ENCODE assay signal across 1 cellular context in genomic region chr11:46700251-46701077, GRCh38.
TF ChIP-seq lines count a peak whose summit lies in the region.

TSS of gene ARHGAP1 (minus strand) at chr11:46700619. CDS start at chr11:46696107, 4,512 bp downstream.
TSS of gene ZNF408 (plus strand) at chr11:46701031. CDS start at chr11:46701048, 17 bp downstream.

TF ChIP-seq in WTC11, 78 proteins besides CTCF, POLR2A, EP300 and RAD21 (continued from another document and continues in another):
- no peak for TF ChIP-seq ZSCAN18 (CRISPR knock-in tag; IDR thresholded peaks at IDR 0.05)
- no peak for TF ChIP-seq ZBTB43 (CRISPR knock-in tag; IDR thresholded peaks at IDR 0.05)
- no peak for TF ChIP-seq IRF2 (CRISPR knock-in tag; IDR thresholded peaks at IDR 0.05; ENCODE audit: borderline replicate concordance, low read depth)
- TF ChIP-seq CREB1 (CRISPR knock-in tag; IDR thresholded peaks at IDR 0.05) = no peak
- no peak for TF ChIP-seq MXD4 (CRISPR knock-in tag; IDR thresholded peaks at IDR 0.05; ENCODE audit: borderline replicate concordance)
- no peak for TF ChIP-seq CDX4 (CRISPR knock-in tag; IDR thresholded peaks at IDR 0.05; ENCODE audit: borderline replicate concordance)
- no peak for TF ChIP-seq AFF4 (CRISPR knock-in tag; IDR thresholded peaks at IDR 0.05; ENCODE audit: borderline replicate concordance)
- TF ChIP-seq E2F4 (CRISPR knock-in tag; IDR thresholded peaks at IDR 0.05; ENCODE audit: borderline replicate concordance, low read depth) = no peak
- no peak for TF ChIP-seq E2F5 (CRISPR knock-in tag; IDR thresholded peaks at IDR 0.05)
- no peak for TF ChIP-seq SOX15 (CRISPR knock-in tag; IDR thresholded peaks at IDR 0.05)
- TF ChIP-seq STAT6 (CRISPR knock-in tag; conservative IDR thresholded peaks at IDR 0.05; ENCODE audit: low read depth) = no peak
- 0 out of 2 replicates have a peak, but pooled peaks have one; percentile 45 for TF ChIP-seq KAT7 (CRISPR knock-in tag; IDR thresholded peaks at IDR 0.05; ENCODE audit: borderline replicate concordance)
- TF ChIP-seq FOXK1 (CRISPR knock-in tag; IDR thresholded peaks at IDR 0.05) = no peak; the same call in none of the 2 replicates
- TF ChIP-seq USF1 (CRISPR knock-in tag; IDR thresholded peaks at IDR 0.05) = 0 out of 2 replicates have a peak, but pooled peaks have one; percentile 31
- TF ChIP-seq HMGXB4 (CRISPR knock-in tag; IDR thresholded peaks at IDR 0.05) = peak; percentile 38; the same call in 1 of the 2 replicates
- TF ChIP-seq SMAD4 (CRISPR knock-in tag; IDR thresholded peaks at IDR 0.05) = no peak
- TF ChIP-seq ARID4B (CRISPR knock-in tag; IDR thresholded peaks at IDR 0.05; ENCODE audit: borderline replicate concordance) = peak; percentile 47; the same call in 1 of the 2 replicates
- no peak for TF ChIP-seq ZNF138 (CRISPR knock-in tag; conservative IDR thresholded peaks at IDR 0.05)
- no peak for TF ChIP-seq TEAD1 (CRISPR knock-in tag; IDR thresholded peaks at IDR 0.05)
- no peak for TF ChIP-seq ZMAT4 (CRISPR knock-in tag; IDR thresholded peaks at IDR 0.05)
- no peak for TF ChIP-seq ZNF396 (CRISPR knock-in tag; IDR thresholded peaks at IDR 0.05; ENCODE audit: borderline replicate concordance)
- TF ChIP-seq SMAD3 (CRISPR knock-in tag; IDR thresholded peaks at IDR 0.05; ENCODE audit: borderline replicate concordance) = no peak
- no peak for TF ChIP-seq GTF2I (CRISPR knock-in tag; conservative IDR thresholded peaks at IDR 0.05)
- TF ChIP-seq ATF2 (CRISPR knock-in tag; IDR thresholded peaks at IDR 0.05; ENCODE audit: borderline replicate concordance, low read depth) = no peak
- no peak for TF ChIP-seq HMGA2 (CRISPR knock-in tag; IDR thresholded peaks at IDR 0.05)
- no peak for TF ChIP-seq TEAD4 (CRISPR knock-in tag; IDR thresholded peaks at IDR 0.05)
- no peak for TF ChIP-seq FOXJ3 (CRISPR knock-in tag; IDR thresholded peaks at IDR 0.05; ENCODE audit: borderline replicate concordance)
- TF ChIP-seq NR1H2 (CRISPR knock-in tag; IDR thresholded peaks at IDR 0.05) = no peak
- no peak for TF ChIP-seq RORB (CRISPR knock-in tag; IDR thresholded peaks at IDR 0.05)
